8 cellular contexts compared by ENCODE assay signal in the genomic region with DNA sequence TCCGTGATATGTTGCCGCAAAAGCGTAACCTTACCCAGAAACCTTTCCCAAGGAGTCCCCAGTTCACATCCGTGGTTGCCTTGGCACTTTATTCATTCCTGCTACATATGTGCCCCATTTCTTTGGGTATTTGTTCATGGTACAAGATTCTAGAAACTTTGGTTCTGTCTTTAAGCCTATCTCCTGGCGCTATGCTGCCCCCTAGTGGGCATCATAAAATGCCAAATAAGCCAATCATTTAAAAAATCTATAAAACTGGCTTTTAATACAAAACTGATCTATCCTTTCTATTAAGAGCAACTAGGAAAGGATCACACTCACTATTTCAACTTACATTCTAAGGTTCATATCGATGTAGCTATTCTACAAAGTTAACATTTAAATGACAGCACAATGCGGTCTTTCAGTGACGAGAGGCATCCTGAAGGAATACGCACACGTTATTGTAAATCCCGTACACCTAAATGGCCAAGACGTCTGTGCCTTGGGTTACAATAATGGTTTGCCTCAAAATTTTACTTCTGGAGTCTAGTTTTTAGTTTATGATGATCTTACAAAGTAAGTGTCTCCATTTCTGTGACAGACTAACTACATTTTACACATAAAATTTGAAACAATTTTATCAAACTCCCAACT. TPM values are rescaled to one million over a fixed set of nuclear protein-coding genes. Genes with fewer than 3 reads are reported as not detected.
DNase-seq lines count a peak whose midpoint lies in the region; ATAC-seq and TF ChIP-seq lines count a peak whose summit lies in the region.

No MANE protein-coding gene starts in this region.

- H3K36me3 ChIP-seq in A673 (ENCODE audit: insufficient read depth, low read length, poor library complexity, severe bottlenecking): no peaks in the 10 kb centered on the region

- ATAC-seq in GM21737 (IDR thresholded peaks at IDR 0.05; ENCODE audit: unreplicated experiment) (no peak), GM18511 (IDR thresholded peaks at IDR 0.05; ENCODE audit: unreplicated experiment) (no peak)

- no peaks in the 10 kb centered on the region for H3K27me3 ChIP-seq in A673 (replicated peaks; ENCODE audit: insufficient read depth, low read depth, low read length, poor library complexity)

- intact Hi-C loops in A673 (cut with micrococcal nuclease; ENCODE audit: unreplicated experiment) (loop anchor here (2.0 kb wide), 1 partner anchor 109 kb away; no protein-coding TSS in a partner anchor), posterior cingulate gyrus (cut with DNase I) (no loop called here)

- peaks cover 12% of the 10 kb centered on the region for H3K4me1 ChIP-seq in A673 (ENCODE audit: insufficient read depth, low read length, poor library complexity, severe bottlenecking)

- TF ChIP-seq CTCF in A673 (conservative IDR thresholded peaks at IDR 0.05; ENCODE audit: low read depth, low read length) (peak; percentile 90), GM12801 (IDR thresholded peaks at IDR 0.05; ENCODE audit: extremely low read depth, insufficient read length) (peak; percentile 29), fibroblast of pulmonary artery (IDR thresholded peaks at IDR 0.05; ENCODE audit: low read length, missing control alignments) (peak; percentile 73)

- CTCF ChIA-PET in A673 (lab: Charles Lee): no interaction called here

- H3K4me3 ChIP-seq in A673 (ENCODE audit: low read depth, low read length, poor library complexity, severe bottlenecking) (no peak overlapping the region), fibroblast of pulmonary artery (replicated peaks; ENCODE audit: low read depth, low read length) (no peak overlapping the region)

- peak; percentile 67 for DNase-seq in A673 (ENCODE audit: low spot score)
- DNase-seq in NCI-H510A treated with DMSO at 0.1 percent for 48 hours (lab: John Stamatoyannopoulos, UW): peak; percentile 47
- peak; percentile 38 for DNase-seq in activated T-cell treated with anti-CD3 and anti-CD28 coated beads for 24 hours (ENCODE audit: low read depth)
- peak; percentile 77 for DNase-seq in fibroblast of pulmonary artery (ENCODE audit: low read depth)
- DNase-seq in posterior cingulate gyrus: peak in 6 of 10 donors; percentile 33 to 85 (median 60)

- H3K9me3 ChIP-seq in A673 (ENCODE audit: low read depth, low read length, poor library complexity, severe bottlenecking): no peaks in the 10 kb centered on the region

- POLR2A ChIA-PET in A673 (lab: Charles Lee; ENCODE audit: low non-redundant PET): no interaction called here

- H3K27ac ChIP-seq in A673 (ENCODE audit: low read depth, low read length, poor library complexity, severe bottlenecking): no peak overlapping the region

- no TSS peak for BruUV-seq in A673 (replicated peaks; lab: Mats Ljungman, UMichigan)

RNA-seq across cellular contexts. Expression of a gene that starts 16.2 kb away (rescaled TPM):
- not detected in 2 replicates for total RNA-seq in A673 (2021)

RNA-seq across cellular contexts. Expression of a gene that starts 47.7 kb away (rescaled TPM):
- not detected in 2 replicates for total RNA-seq in A673 (2021)

Comparison
In these comparisons a context has a peak if more than half of its experiments do, and no peak if none do; other contexts are left out.
1. CTCF ChIP-seq: peak in every context shown above with its lines; median percentile 90 in A673; 73 in fibroblast of pulmonary artery; 29 in GM12801.